In genomic region chr10:14586901-14587300, GRCh38 we compare ENCODE assay signal across 10 cellular contexts.
DNase-seq lines count a peak whose midpoint lies in the region; ATAC-seq and TF ChIP-seq lines count a peak whose summit lies in the region.
"Had no signal": no experiment of that assay in that cellular context is flagged by ENCODE, and none has a peak within 500 bp of the region (broad histone marks: within the 10 kb centered on the region; RNA-seq: fewer than 3 reads in every experiment).

No MANE protein-coding gene starts in this region.

- H3K4me1 Mint-ChIP-seq in chondrocyte (ENCODE audit: low read depth), result peaks cover 24% of the 10 kb centered on the region

- ATAC-seq in HG02759 (IDR thresholded peaks at IDR 0.05; ENCODE audit: unreplicated experiment) (no peak), SK-N-SH treated with all-trans-retinoic acid at 6 μM for 48 hours (no peak)

- H3K36me3 Mint-ChIP-seq in chondrocyte (ENCODE audit: low read depth), result no peaks in the 10 kb centered on the region

- H3K27ac Mint-ChIP-seq in chondrocyte (ENCODE audit: unreplicated experiment), result peak overlapping the region; percentile 20

- TF ChIP-seq CTCF in chondrocyte (IDR thresholded peaks at IDR 0.05), result no peak

- H3K9me3 Mint-ChIP-seq in chondrocyte (ENCODE audit: low read depth), result no peaks in the 10 kb centered on the region

- H3K27me3 Mint-ChIP-seq in chondrocyte (ENCODE audit: low read depth), result no peaks in the 10 kb centered on the region

- peak; percentile 74 for DNase-seq in activated CD8-positive, alpha-beta memory T cell treated with anti-CD3 and anti-CD28 coated beads, Interleukin-2, amount 50 U/mL, for 1 hour (ENCODE audit: extremely low read depth)
- DNase-seq in activated CD8-positive, alpha-beta memory T cell treated with anti-CD3 and anti-CD28 coated beads, Interleukin-2, amount 50 U/mL, for 48 hours, result no peak
- DNase-seq in T-helper 9 cell (peak; percentile 76), chondrocyte (ENCODE audit: low spot score) (no peak), DMS 273 treated with DMSO at 0.1 percent for 48 hours (lab: John Stamatoyannopoulos, UW) (no peak)
- peak; percentile 49 to 89 (median 79) for DNase-seq in stimulated activated naive CD4-positive, alpha-beta T cell (lab: John Stamatoyannopoulos, UW)
- DNase-seq: cerebellar nuclear complex, NCI-H1930 had no signal

- no peak overlapping the region for H3K4me3 Mint-ChIP-seq in chondrocyte (ENCODE audit: unreplicated experiment)

TF ChIP-seq in SK-N-SH treated with all-trans-retinoic acid at 6 μM for 48 hours, 23 proteins besides CTCF, POLR2A, EP300 and RAD21:
- no peak for TF ChIP-seq RARB (CRISPR knock-in tag; IDR thresholded peaks at IDR 0.05)
- TF ChIP-seq ZNF70 (CRISPR knock-in tag; IDR thresholded peaks at IDR 0.05), result no peak
- no peak for TF ChIP-seq ESRRG (CRISPR knock-in tag; IDR thresholded peaks at IDR 0.05)
- TF ChIP-seq OSR1 (CRISPR knock-in tag; IDR thresholded peaks at IDR 0.05), result no peak
- TF ChIP-seq ZC3H10 (CRISPR knock-in tag; IDR thresholded peaks at IDR 0.05), result no peak
- TF ChIP-seq ARNTL (CRISPR knock-in tag; IDR thresholded peaks at IDR 0.05; ENCODE audit: borderline replicate concordance, low read depth), result no peak
- no peak for TF ChIP-seq ZNF565 (CRISPR knock-in tag; conservative IDR thresholded peaks at IDR 0.05; ENCODE audit: low read depth)
- TF ChIP-seq ISL1 (CRISPR knock-in tag; IDR thresholded peaks at IDR 0.05), result no peak
- no peak for TF ChIP-seq TOX (CRISPR knock-in tag; IDR thresholded peaks at IDR 0.05; ENCODE audit: borderline replicate concordance)
- TF ChIP-seq CSDC2 (CRISPR knock-in tag; IDR thresholded peaks at IDR 0.05), result no peak
- TF ChIP-seq ZNF8 (CRISPR knock-in tag; IDR thresholded peaks at IDR 0.05), result no peak
- TF ChIP-seq CREB5 (CRISPR knock-in tag; IDR thresholded peaks at IDR 0.05; ENCODE audit: low read depth), result no peak
- no peak for TF ChIP-seq TSHZ2 (CRISPR knock-in tag; IDR thresholded peaks at IDR 0.05)
- TF ChIP-seq PATZ1 (CRISPR knock-in tag; IDR thresholded peaks at IDR 0.05; ENCODE audit: borderline replicate concordance), result no peak
- TF ChIP-seq TCF4 (CRISPR knock-in tag; IDR thresholded peaks at IDR 0.05; ENCODE audit: borderline replicate concordance), result no peak
- TF ChIP-seq CSRNP3 (CRISPR knock-in tag; IDR thresholded peaks at IDR 0.05), result no peak
- TF ChIP-seq GLIS3 (CRISPR knock-in tag; IDR thresholded peaks at IDR 0.05), result no peak
- TF ChIP-seq SNAI2 (CRISPR knock-in tag; IDR thresholded peaks at IDR 0.05), result no peak
- TF ChIP-seq PPARA (CRISPR knock-in tag; IDR thresholded peaks at IDR 0.05; ENCODE audit: borderline replicate concordance), result no peak

Comparison
In these comparisons a context has a peak if more than half of its experiments do, and no peak if none do; other contexts are left out.
1. DNase-seq: peak in activated CD8-positive, alpha-beta memory T cell treated with anti-CD3 and anti-CD28 coated beads, Interleukin-2, amount 50 U/mL, for 1 hour (single experiment), T-helper 9 cell (single experiment) and stimulated activated naive CD4-positive, alpha-beta T cell (6 of 6); none in activated CD8-positive, alpha-beta memory T cell treated with anti-CD3 and anti-CD28 coated beads, Interleukin-2, amount 50 U/mL, for 48 hours (single experiment), chondrocyte (single experiment) and DMS 273 treated with DMSO at 0.1 percent for 48 hours (single experiment).